ENCODE assay signal across 7 cellular contexts in the genomic region with DNA sequence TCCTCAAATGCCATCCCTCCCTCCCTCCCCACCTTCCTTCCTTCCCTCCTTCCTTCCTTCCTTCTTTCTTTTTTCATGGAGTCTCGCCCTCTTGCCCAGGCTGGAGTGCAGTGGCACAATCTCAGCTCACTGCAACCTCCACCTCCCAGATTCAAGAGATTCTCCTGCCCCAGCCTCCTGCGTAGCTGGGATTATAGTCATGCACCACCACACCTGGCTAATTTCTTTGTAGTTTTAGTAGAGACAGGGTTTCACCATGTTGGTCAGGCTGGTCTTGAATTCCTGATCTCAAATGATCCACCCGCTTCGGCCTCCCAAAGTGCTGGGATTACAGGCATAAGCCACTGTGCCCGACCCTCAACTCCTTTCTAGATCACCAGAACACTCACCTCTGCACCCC.
DNase-seq lines count a peak whose midpoint lies in the region; ATAC-seq, FAIRE-seq and TF ChIP-seq lines count a peak whose summit lies in the region.
"Not testable (repeated sequence)": the region's sequence is repeated elsewhere in the genome, so short reads cannot be mapped to it uniquely, and the experiment has no call there.

No MANE protein-coding gene starts in this region.

- H3K4me1 Mint-ChIP-seq in Calu3 (ENCODE audit: low read depth, unreplicated experiment), result peaks cover 30% of the 10 kb centered on the region
- H3K4me1 Mint-ChIP-seq in activated B cell treated with CpG ODN at 0.5 μM for 24 hours, result peaks cover 51% of the 10 kb centered on the region
- H3K4me1 Mint-ChIP-seq in nephron, result not testable (repeated sequence)
- H3K4me1 Mint-ChIP-seq in stimulated activated naive B cell treated with anti-CD40 and anti-IgM and Interleukin-4, amounts not matched to agents 10 μg/mL and 1 μg/mL and 100 μg/mL, for 72 hours, result peaks cover 31 to 46% of the 10 kb centered on the region in 2 donors

- H3K36me3 Mint-ChIP-seq in Calu3 (ENCODE audit: insufficient read depth, unreplicated experiment), result peaks cover 52% of the 10 kb centered on the region
- not testable (repeated sequence) for H3K36me3 Mint-ChIP-seq in activated B cell treated with CpG ODN at 0.5 μM for 24 hours (ENCODE audit: low read depth); nephron (ENCODE audit: low read depth); stimulated activated naive B cell treated with anti-CD40 and anti-IgM and Interleukin-4, amounts not matched to agents 10 μg/mL and 1 μg/mL and 100 μg/mL, for 72 hours

- H3K27me3 ChIP-seq in PC-9 (ENCODE audit: insufficient read depth, low read depth); GM12878 (replicated peaks in 1 of 2; ENCODE audit: control insufficient read depth in 2 of 2, insufficient read depth in 2 of 2, low read length in 1 of 2); hepatocyte: not testable (repeated sequence)

- H4K20me1 ChIP-seq in PC-9 (ENCODE audit: insufficient read depth); GM12878 (ENCODE audit: control insufficient read depth, insufficient read depth); hepatocyte (ENCODE audit: insufficient read depth, poor library complexity, severe bottlenecking): not testable (repeated sequence)

- H3K27ac Mint-ChIP-seq in Calu3 (ENCODE audit: unreplicated experiment) (peak overlapping the region; percentile 53), activated B cell treated with CpG ODN at 0.5 μM for 24 hours (peak overlapping the region; percentile 59), nephron (peak overlapping the region in 2 of 3 experiments; percentile 66 to 96)
- H3K27ac Mint-ChIP-seq in stimulated activated naive B cell treated with anti-CD40 and anti-IgM and Interleukin-4, amounts not matched to agents 10 μg/mL and 1 μg/mL and 100 μg/mL, for 72 hours, result peak overlapping the region; percentile 26

- peak overlapping the region; percentile 72 for H3K4me2 ChIP-seq in PC-9
- not testable (repeated sequence) for H3K4me2 ChIP-seq in GM12878 (ENCODE audit: control insufficient read depth, insufficient read depth); hepatocyte

- POLR2A ChIA-PET in PC-9 (lab: Charles Lee; ENCODE audit: unreplicated experiment); activated B cell treated with CpG ODN at 0.5 μM for 24 hours (lab: Charles Lee): not testable (repeated sequence)
- POLR2A ChIA-PET in GM12878 (lab: Charles Lee), result interaction anchor here (0.6 kb wide), 1 partner anchor 24 kb away, joined by 5 read pairs; no protein-coding TSS in a partner anchor

- TF ChIP-seq CTCF in Calu3 (IDR thresholded peaks at IDR 0.05; ENCODE audit: unreplicated experiment); PC-9 (conservative IDR thresholded peaks at IDR 0.05); activated B cell treated with CpG ODN at 0.5 μM for 24 hours (IDR thresholded peaks at IDR 0.05); GM12878 (IDR thresholded peaks at IDR 0.05 in 2 of 3, conservative IDR thresholded peaks at IDR 0.05 in 1 of 3; ENCODE audit: control insufficient read depth in 2 of 3, extremely low read depth in 1 of 3, insufficient read depth in 1 of 3, low read depth in 3 of 3, low read length in 3 of 3); hepatocyte (IDR thresholded peaks at IDR 0.05; ENCODE audit: poor library complexity); nephron (IDR thresholded peaks at IDR 0.05; ENCODE audit: unreplicated experiment in 3 of 3): not testable (repeated sequence)

- not testable (repeated sequence) for TF ChIP-seq EP300 in GM12878 (IDR thresholded peaks at IDR 0.05; ENCODE audit: borderline replicate concordance in 1 of 2, control insufficient read depth in 1 of 2, low read depth in 2 of 2, low read length in 2 of 2)

- FAIRE-seq in GM12878 (lab: Jason Lieb, UNC), result not testable (repeated sequence)

- not testable (repeated sequence) for H3K9ac ChIP-seq in GM12878 (ENCODE audit: control insufficient read depth, insufficient read depth, low read length)

- H3K27ac ChIP-seq in PC-9, result peak overlapping the region; percentile 85
- H3K27ac ChIP-seq in GM12878 (ENCODE audit: control insufficient read depth, insufficient read depth), result peak overlapping the region; percentile 88
- peak overlapping the region; percentile 95 for H3K27ac ChIP-seq in hepatocyte

- SMC1A ChIA-PET in GM12878 (lab: Charles Lee; ENCODE audit: uncharacterized antibody, unreplicated experiment), result not testable (repeated sequence)

- not testable (repeated sequence) for H3K9me3 ChIP-seq in PC-9 (ENCODE audit: insufficient read depth, low read depth); GM12878 (replicated peaks; ENCODE audit: control insufficient read depth, insufficient read depth, low read length); hepatocyte (ENCODE audit: low read depth)

- H3K9me2 ChIP-seq in PC-9 (ENCODE audit: insufficient read depth); hepatocyte (replicated peaks; ENCODE audit: insufficient read depth): not testable (repeated sequence)

- not testable (repeated sequence) for H3K4me3 ChIP-seq in PC-9, GM12878, hepatocyte

- TF ChIP-seq RAD21 in GM12878 (IDR thresholded peaks at IDR 0.05; ENCODE audit: insufficient read depth, low read depth, low read length), result not testable (repeated sequence)

- RAD21 ChIA-PET in GM12878 (lab: Charles Lee; ENCODE audit: unreplicated experiment), result not testable (repeated sequence)

- ATAC-seq in activated B cell treated with CpG ODN at 0.5 μM for 24 hours (ENCODE audit: low read depth); GM12878; stimulated activated naive B cell treated with anti-CD40 and anti-IgM and Interleukin-4, amounts not matched to agents 10 μg/mL and 1 μg/mL and 100 μg/mL, for 72 hours (replicated peaks): not testable (repeated sequence)

- H3K79me2 ChIP-seq in PC-9 (ENCODE audit: low read depth) (peaks cover 82% of the 10 kb centered on the region), GM12878 (ENCODE audit: control insufficient read depth, insufficient read depth, low read length) (peaks cover 41% of the 10 kb centered on the region), hepatocyte (peaks cover 57% of the 10 kb centered on the region)

- WGBS in GM12878 (ENCODE audit: insufficient coverage, insufficient replicate concordance, low lambda C conversion rate, missing lambda C conversion rate), result 100% methylated on average over 4 of the region's 5 CpGs
- WGBS in hepatocyte (ENCODE audit: low lambda C conversion rate, missing lambda C conversion rate), result 92% methylated on average over 5 of the region's 5 CpGs

- H3K4me1 ChIP-seq in PC-9 (replicated peaks; ENCODE audit: insufficient read depth) (peaks cover 49% of the 10 kb centered on the region), GM12878 (ENCODE audit: control insufficient read depth, insufficient read depth, low read length) (peaks cover 37% of the 10 kb centered on the region)
- H3K4me1 ChIP-seq in hepatocyte (ENCODE audit: insufficient read depth), result not testable (repeated sequence)

- H2AFZ ChIP-seq in PC-9; GM12878 (ENCODE audit: control insufficient read depth, low read depth, low read length); hepatocyte: not testable (repeated sequence)

- not testable (repeated sequence) for TF ChIP-seq POLR2A in GM12878 (IDR thresholded peaks at IDR 0.05; ENCODE audit: low read depth, low read length)

- H3F3A ChIP-seq in PC-9 (ENCODE audit: insufficient read depth, low read depth), result peaks cover 53% of the 10 kb centered on the region

- intact Hi-C loops in Calu3 (cut with micrococcal nuclease; ENCODE audit: unreplicated experiment), result not testable (repeated sequence)
- intact Hi-C loops in PC-9 (cut with micrococcal nuclease; ENCODE audit: unreplicated experiment), result loop anchor here (10.0 kb wide), 1 partner anchor 48 kb away; no protein-coding TSS in a partner anchor
- intact Hi-C loops in activated B cell treated with CpG ODN at 0.5 μM for 24 hours (cut with micrococcal nuclease), result loop anchor here (5.0 to 10.0 kb wide), 5 partner anchors 35 to 460 kb away; partner anchors contain the start of genes N4BP2, RBM47 and RHOH
- intact Hi-C loops in GM12878 (cut with micrococcal nuclease; ENCODE audit: unreplicated experiment), result loop anchor here (5.0 kb wide), 1 partner anchor 60 kb away; no protein-coding TSS in a partner anchor

- in situ Hi-C loops in GM12878 (cut with MboI), result not testable (repeated sequence)

- CTCF ChIA-PET in Calu3 (lab: Charles Lee); activated B cell treated with CpG ODN at 0.5 μM for 24 hours (lab: Charles Lee); GM12878 (lab: Yijun Ruan, JAX): not testable (repeated sequence)
- CTCF ChIA-PET in PC-9 (lab: Charles Lee), result interaction anchor here (0.6 kb wide), 1 partner anchor 12 kb away, joined by 5 read pairs; no protein-coding TSS in a partner anchor

- not testable (repeated sequence) for H3K27me3 Mint-ChIP-seq in Calu3 (ENCODE audit: unreplicated experiment); activated B cell treated with CpG ODN at 0.5 μM for 24 hours; nephron (ENCODE audit: low read depth); stimulated activated naive B cell treated with anti-CD40 and anti-IgM and Interleukin-4, amounts not matched to agents 10 μg/mL and 1 μg/mL and 100 μg/mL, for 72 hours

- H3K9me3 Mint-ChIP-seq in Calu3 (ENCODE audit: low read depth, unreplicated experiment); activated B cell treated with CpG ODN at 0.5 μM for 24 hours; nephron; stimulated activated naive B cell treated with anti-CD40 and anti-IgM and Interleukin-4, amounts not matched to agents 10 μg/mL and 1 μg/mL and 100 μg/mL, for 72 hours: not testable (repeated sequence)

- H3K4me3 Mint-ChIP-seq in Calu3 (ENCODE audit: low read depth, unreplicated experiment), result peak overlapping the region; percentile 80
- not testable (repeated sequence) for H3K4me3 Mint-ChIP-seq in activated B cell treated with CpG ODN at 0.5 μM for 24 hours, nephron
- H3K4me3 Mint-ChIP-seq in stimulated activated naive B cell treated with anti-CD40 and anti-IgM and Interleukin-4, amounts not matched to agents 10 μg/mL and 1 μg/mL and 100 μg/mL, for 72 hours, result peak overlapping the region; percentile 0 to 10

- not testable (repeated sequence) for H3K36me3 ChIP-seq in PC-9 (ENCODE audit: low read depth); GM12878 (ENCODE audit: control insufficient read depth in 2 of 2, insufficient read depth in 2 of 2, low read length in 1 of 2); hepatocyte (replicated peaks; ENCODE audit: insufficient read depth, low read depth)

- not testable (repeated sequence) for DNase-seq in Calu3; PC-9; activated B cell treated with CpG ODN at 0.5 μM for 24 hours; GM12878 (ENCODE audit: low read depth, low spot score); hepatocyte (ENCODE audit: low spot score); stimulated activated naive B cell treated with anti-CD40 and anti-IgM and Interleukin-4, amounts not matched to agents 10 μg/mL and 1 μg/mL and 100 μg/mL, for 72 hours

- not testable (repeated sequence) for BruUV-seq in Calu3 (replicated peaks; lab: Mats Ljungman, UMichigan); PC-9 (replicated peaks; lab: Mats Ljungman, UMichigan); GM12878 (replicated peaks; lab: Mats Ljungman, UMichigan)

Comparison
In these comparisons a context has a peak if more than half of its experiments do, and no peak if none do; other contexts are left out.
1. H3K27ac Mint-ChIP-seq: peak in every context shown above with its lines; median percentile 81 in nephron; 59 in activated B cell treated with CpG ODN at 0.5 μM for 24 hours; 53 in Calu3; 26 in stimulated activated naive B cell treated with anti-CD40 and anti-IgM and Interleukin-4, amounts not matched to agents 10 μg/mL and 1 μg/mL and 100 μg/mL, for 72 hours.